11 cellular contexts compared by ENCODE assay signal in genomic region chr17:39605492-39606433, GRCh38. TPM values are rescaled to one million over a fixed set of nuclear protein-coding genes. Genes with fewer than 3 reads are reported as not detected.
A peak's percentile ranks its signal among the peaks of the same experiment; 100 is the strongest.
DNase-seq lines count a peak whose midpoint lies in the region; TF ChIP-seq lines count a peak whose summit lies in the region.
"Had no signal": no experiment of that assay in that cellular context is flagged by ENCODE, and none has a peak within 500 bp of the region (broad histone marks: within the 10 kb centered on the region; RNA-seq: fewer than 3 reads in every experiment).

No MANE protein-coding gene starts in this region.

- POLR2A ChIA-PET in SK-N-SH (lab: Yijun Ruan, JAX), result no interaction called here

- H3K9ac ChIP-seq in SK-N-SH, result no peak overlapping the region

- no peaks in the 10 kb centered on the region for H3K9me2 ChIP-seq in SK-N-SH

- CTCF ChIA-PET in SK-N-SH (lab: Yijun Ruan, JAX), result interaction anchor here (0.6 to 17.5 kb wide), 7 partner anchors 8 to 179 kb away, joined by 3 to 285 read pairs (median 4); partner anchors contain the start of genes PNMT and PPP1R1B

- H3K4me3 ChIP-seq in SK-N-SH (ENCODE audit: low read depth in 2 of 2, low read length in 1 of 2) (no peak overlapping the region), fibroblast of mammary gland (ENCODE audit: control insufficient read depth, low read depth, low read length) (no peak overlapping the region), HAP-1 (no peak overlapping the region)

- H2AFZ ChIP-seq in SK-N-SH (ENCODE audit: low read depth), result no peak overlapping the region

- no peak for TF ChIP-seq RAD21 in SK-N-SH (IDR thresholded peaks at IDR 0.05; ENCODE audit: low read length)

- H3K27me3 ChIP-seq in SK-N-SH (ENCODE audit: insufficient read depth) (peaks cover 94% of the 10 kb centered on the region), HAP-1 (ENCODE audit: low read depth) (peaks cover 87% of the 10 kb centered on the region)

- H3K9me3 ChIP-seq in SK-N-SH, result no peaks in the 10 kb centered on the region
- H3K9me3 ChIP-seq in HAP-1, result no peaks in the 10 kb centered on the region

- H3K27ac ChIP-seq in SK-N-SH (ENCODE audit: low read depth in 2 of 2, low read length in 1 of 2), result no peak overlapping the region

- no peaks in the 10 kb centered on the region for H3K79me2 ChIP-seq in SK-N-SH (ENCODE audit: insufficient read depth)

- DNase-seq in NCI-H146 (lab: John Stamatoyannopoulos, UW) (peak; percentile 41), NCI-H146 treated with DMSO at 0.1 percent for 48 hours (lab: John Stamatoyannopoulos, UW; ENCODE audit: unreplicated experiment) (no peak), SK-N-SH (peak; percentile 66), fibroblast of mammary gland (ENCODE audit: low read depth) (peak; percentile 21), retina (peak; percentile 73), NOMO-1 (lab: John Stamatoyannopoulos, UW; ENCODE audit: unreplicated experiment in 2 of 2) (no peak), SKM-1 treated with dmso at 0.1 percent for 144 hours (lab: John Stamatoyannopoulos, UW; ENCODE audit: unreplicated experiment) (no peak), HAP-1 (ENCODE audit: low spot score in 2 of 2) (no peak)
- DNase-seq: islet precursor cell, NCI-H187 had no signal

- H3K36me3 ChIP-seq in SK-N-SH (replicated peaks in 1 of 2; ENCODE audit: control insufficient read depth in 1 of 2, insufficient read depth in 2 of 2, low read length in 1 of 2) (no peaks in the 10 kb centered on the region), HAP-1 (replicated peaks) (no peaks in the 10 kb centered on the region)

- H3F3A ChIP-seq in SK-N-SH (replicated peaks; ENCODE audit: insufficient read depth), result no peaks in the 10 kb centered on the region

- TF ChIP-seq CTCF in SK-N-SH (IDR thresholded peaks at IDR 0.05) (no peak), fibroblast of mammary gland (conservative IDR thresholded peaks at IDR 0.05; ENCODE audit: control insufficient read depth, insufficient read depth, low read depth, low read length) (no peak)

- in situ Hi-C loops in HAP-1 (cut with MboI; ENCODE audit: low sequenced_read_pairs), result no loop called here

- WGBS in SK-N-SH (ENCODE audit: low lambda C conversion rate), result 11% methylated on average over 35 of the region's 102 CpGs

- 0 out of 2 replicates have a peak overlapping the region, but pooled peaks have one; percentile 7 for H3K4me2 ChIP-seq in SK-N-SH

- H3K4me1 ChIP-seq in SK-N-SH (ENCODE audit: control insufficient read depth in 1 of 2, insufficient read depth in 2 of 2, low read depth in 1 of 2, low read length in 1 of 2) (no peaks in the 10 kb centered on the region; a peak in 1 of 4 replicates), HAP-1 (no peaks in the 10 kb centered on the region)

- H4K20me1 ChIP-seq in SK-N-SH (ENCODE audit: insufficient read depth), result 0 out of 2 replicates have a peak, but pooled peaks cover 5% of the 10 kb centered on the region

- TF ChIP-seq EP300 in SK-N-SH (IDR thresholded peaks at IDR 0.05; ENCODE audit: borderline replicate concordance in 1 of 2, low read depth in 1 of 2, low read length in 1 of 2), result no peak

TF ChIP-seq in SK-N-SH, 30 proteins besides CTCF, POLR2A, EP300 and RAD21:
- no peak for TF ChIP-seq MEF2A (IDR thresholded peaks at IDR 0.05; ENCODE audit: borderline replicate concordance, low read depth)

RNA-seq across cellular contexts. Expression of gene NEUROD2, which starts 2.0 kb away (rescaled TPM):
- not detected in 2 replicates for polyA plus RNA-seq in SK-N-SH (2012; rRNA removed)
- polyA plus RNA-seq in SK-N-SH (2012; cell fraction: cytosol; rRNA removed), result not detected in 2 replicates
- 0.04 TPM in 1 of 2 replicates, not detected in the other for polyA plus RNA-seq in SK-N-SH (2012; cell fraction: nucleus; rRNA removed)
- polyA plus RNA-seq: AG04450 had no signal

RNA-seq across cellular contexts. Expression of gene PPP1R1B, which starts 21.0 kb away (rescaled TPM):
- 0.05 and 0.07 TPM in 2 replicates for polyA plus RNA-seq in SK-N-SH (2012; rRNA removed)
- polyA plus RNA-seq in SK-N-SH (2012; cell fraction: cytosol; rRNA removed), result 0.05 and 0.12 TPM in 2 replicates
- polyA plus RNA-seq in SK-N-SH (2012; cell fraction: nucleus; rRNA removed), result not detected in 2 replicates
- polyA plus RNA-seq: AG04450 had no signal

RNA-seq across cellular contexts. Expression of gene STARD3, which starts 31.2 kb away (rescaled TPM):
- 76.8 and 78.0 TPM in 2 replicates for polyA plus RNA-seq in SK-N-SH (2012; rRNA removed)
- polyA plus RNA-seq in SK-N-SH (2012; cell fraction: cytosol; rRNA removed), result 32.5 and 44.3 TPM in 2 replicates
- 330 and 615 TPM in 2 replicates for polyA plus RNA-seq in SK-N-SH (2012; cell fraction: nucleus; rRNA removed)

RNA-seq across cellular contexts. Expression of gene TCAP, which starts 59.4 kb away (rescaled TPM):
- 0.43 and 0.67 TPM in 2 replicates for polyA plus RNA-seq in SK-N-SH (2012; rRNA removed)
- 0.08 and 0.13 TPM in 2 replicates for polyA plus RNA-seq in SK-N-SH (2012; cell fraction: cytosol; rRNA removed)
- 3.6 and 4.0 TPM in 2 replicates for polyA plus RNA-seq in SK-N-SH (2012; cell fraction: nucleus; rRNA removed)

Comparison
In these comparisons a context has a peak if more than half of its experiments do, and no peak if none do; other contexts are left out.
1. DNase-seq: peak in NCI-H146 (single experiment), SK-N-SH (single experiment), fibroblast of mammary gland (single experiment) and retina (single experiment); none in NCI-H146 treated with DMSO at 0.1 percent for 48 hours (single experiment), NOMO-1 (0 of 2), SKM-1 treated with dmso at 0.1 percent for 144 hours (single experiment) and HAP-1 (0 of 2).